9 cellular contexts compared by ENCODE assay signal in the genomic region with DNA sequence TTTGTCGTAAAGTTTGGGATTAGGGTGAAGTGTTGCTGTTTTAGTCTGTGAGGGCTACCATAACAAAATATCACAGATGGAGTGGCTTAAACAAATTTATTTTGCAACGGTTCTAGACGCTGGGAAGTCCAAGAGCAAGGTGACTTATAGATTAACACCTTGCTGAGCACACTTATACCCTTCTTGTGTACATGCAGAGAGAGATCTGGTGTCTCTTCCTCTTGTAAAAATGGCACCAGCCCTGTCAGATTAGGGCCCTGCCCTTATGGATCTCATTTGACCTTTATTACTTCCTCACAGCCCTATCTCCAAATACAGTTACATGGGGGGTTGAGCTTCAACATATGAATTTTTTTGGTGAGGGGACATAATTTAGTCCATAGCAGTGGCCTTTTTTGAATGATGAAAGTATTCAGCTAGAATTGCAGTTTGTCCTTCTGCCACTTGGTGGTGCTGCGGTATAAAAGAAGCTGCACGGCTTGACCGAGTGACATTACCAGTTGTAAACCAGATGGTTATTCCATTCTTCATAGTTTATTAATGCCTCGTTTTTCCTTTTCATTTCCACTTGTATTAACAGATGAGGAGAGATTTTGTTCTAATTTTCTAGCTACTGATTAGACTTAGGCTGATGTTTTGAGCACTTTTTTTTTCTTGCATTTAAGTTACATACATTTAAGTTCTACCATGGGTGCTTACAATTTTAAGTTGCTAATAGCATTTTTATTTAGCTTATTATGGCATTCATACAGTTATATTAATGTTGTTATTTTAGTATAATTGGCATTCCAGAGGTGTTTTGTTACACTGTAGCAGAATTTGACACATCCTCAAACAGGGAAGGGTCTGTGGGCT. TPM values are rescaled to one million over a fixed set of nuclear protein-coding genes. Genes with fewer than 3 reads are reported as not detected.
DNase-seq lines count a peak whose midpoint lies in the region; ATAC-seq and TF ChIP-seq lines count a peak whose summit lies in the region.
"Had no signal": no experiment of that assay in that cellular context is flagged by ENCODE, and none has a peak within 500 bp of the region (broad histone marks: within the 10 kb centered on the region; RNA-seq: fewer than 3 reads in every experiment).

No MANE protein-coding gene starts in this region.

- H3K4me1 Mint-ChIP-seq in neural progenitor cell = peaks cover 2% of the 10 kb centered on the region

- DNase-seq in Caki2 (ENCODE audit: low read depth) = peak; percentile 37
- peak; percentile 45 for DNase-seq in OCI-M2 (lab: John Stamatoyannopoulos, UW; ENCODE audit: unreplicated experiment)
- peak; percentile 84 to 89 for DNase-seq in activated T-cell treated with anti-CD3 and anti-CD28 coated beads, Interleukin-2, amount 50 U/mL, for 48 hours
- DNase-seq in fibroblast of mammary gland (ENCODE audit: low read depth) = peak; percentile 75
- DNase-seq in neural progenitor cell (ENCODE audit: low spot score) = peak; percentile 69
- peak in 40 of 49 donors; percentile 0 to 75 (median 37) for DNase-seq in substantia nigra (lab: John Stamatoyannopoulos, UW)

- peaks cover 9% of the 10 kb centered on the region for H3K36me3 ChIP-seq in neural progenitor cell

- H3K79me2 ChIP-seq in neural progenitor cell (ENCODE audit: low read depth) = peaks cover 81% of the 10 kb centered on the region

- no peak overlapping the region for H3K4me3 Mint-ChIP-seq in neural progenitor cell
- H3K4me3 Mint-ChIP-seq: dendritic cell treated with granulocyte-macrophage colony-stimulating factor and Interleukin-4, amounts not matched to agents 40 ng/mL and 50 ng/mL, for 4 days had no signal

- H2AFZ ChIP-seq in neural progenitor cell (replicated peaks) = no peak overlapping the region

- H3K36me3 Mint-ChIP-seq in neural progenitor cell = peaks cover 12% of the 10 kb centered on the region

- H3K9me3 Mint-ChIP-seq in neural progenitor cell = no peaks in the 10 kb centered on the region
- H3K9me3 Mint-ChIP-seq: dendritic cell treated with granulocyte-macrophage colony-stimulating factor and Interleukin-4, amounts not matched to agents 40 ng/mL and 50 ng/mL, for 4 days had no signal

- peak; percentile 92 for TF ChIP-seq CTCF in fibroblast of mammary gland (conservative IDR thresholded peaks at IDR 0.05; ENCODE audit: control insufficient read depth, insufficient read depth, low read depth, low read length)
- peak; percentile 96 for TF ChIP-seq CTCF in neural progenitor cell (IDR thresholded peaks at IDR 0.05)

- H3K9ac ChIP-seq in neural progenitor cell = no peak overlapping the region

- no peaks in the 10 kb centered on the region for H3K9me3 ChIP-seq in neural progenitor cell (ENCODE audit: low read depth)

- peaks cover 67% of the 10 kb centered on the region for H4K20me1 ChIP-seq in neural progenitor cell (ENCODE audit: low read depth)

- H3K4me2 ChIP-seq in neural progenitor cell = no peak overlapping the region

- H3K4me3 ChIP-seq in fibroblast of mammary gland (ENCODE audit: control insufficient read depth, low read depth, low read length) (no peak overlapping the region), neural progenitor cell (no peak overlapping the region)

- no peaks in the 10 kb centered on the region for H3K27me3 Mint-ChIP-seq in neural progenitor cell (ENCODE audit: insufficient read depth, low read depth)
- H3K27me3 Mint-ChIP-seq: dendritic cell treated with granulocyte-macrophage colony-stimulating factor and Interleukin-4, amounts not matched to agents 40 ng/mL and 50 ng/mL, for 4 days had no signal

- peak; percentile 74 for ATAC-seq in GM19452 (IDR thresholded peaks at IDR 0.05; ENCODE audit: unreplicated experiment)
- ATAC-seq in HG03520 (IDR thresholded peaks at IDR 0.05; ENCODE audit: unreplicated experiment) = peak; percentile 80

- in situ Hi-C loops in Caki2 (cut with HindIII; ENCODE audit: low pct_unique_long_range_greater_than_20kb, low sequenced_read_pairs) = no loop called here

- no peaks in the 10 kb centered on the region for H3K4me1 ChIP-seq in neural progenitor cell

- H3K27me3 ChIP-seq in neural progenitor cell = no peaks in the 10 kb centered on the region

- no peak overlapping the region for H3K27ac Mint-ChIP-seq in neural progenitor cell
- H3K27ac Mint-ChIP-seq: dendritic cell treated with granulocyte-macrophage colony-stimulating factor and Interleukin-4, amounts not matched to agents 40 ng/mL and 50 ng/mL, for 4 days had no signal

- H3K27ac ChIP-seq in neural progenitor cell = no peak overlapping the region
- no peak overlapping the region for H3K27ac ChIP-seq in substantia nigra (ENCODE audit: low read depth, low read length, poor library complexity, severe bottlenecking)

- H3F3A ChIP-seq in neural progenitor cell (ENCODE audit: low read depth) = peaks cover 19% of the 10 kb centered on the region

RNA-seq across cellular contexts. Expression of gene DCP2, which starts 19.4 kb away (rescaled TPM):
- 6.5 and 24.3 TPM in 2 replicates for total RNA-seq in Caki2 (2014; rRNA removed; shearing (Covaris generic); ENCODE audit: low replicate concordance)
- total RNA-seq in neural progenitor cell (ENCODE audit: low replicate concordance) = 123 and 174 TPM in 2 replicates
